11 cellular contexts compared by ENCODE assay signal in the genomic region with DNA sequence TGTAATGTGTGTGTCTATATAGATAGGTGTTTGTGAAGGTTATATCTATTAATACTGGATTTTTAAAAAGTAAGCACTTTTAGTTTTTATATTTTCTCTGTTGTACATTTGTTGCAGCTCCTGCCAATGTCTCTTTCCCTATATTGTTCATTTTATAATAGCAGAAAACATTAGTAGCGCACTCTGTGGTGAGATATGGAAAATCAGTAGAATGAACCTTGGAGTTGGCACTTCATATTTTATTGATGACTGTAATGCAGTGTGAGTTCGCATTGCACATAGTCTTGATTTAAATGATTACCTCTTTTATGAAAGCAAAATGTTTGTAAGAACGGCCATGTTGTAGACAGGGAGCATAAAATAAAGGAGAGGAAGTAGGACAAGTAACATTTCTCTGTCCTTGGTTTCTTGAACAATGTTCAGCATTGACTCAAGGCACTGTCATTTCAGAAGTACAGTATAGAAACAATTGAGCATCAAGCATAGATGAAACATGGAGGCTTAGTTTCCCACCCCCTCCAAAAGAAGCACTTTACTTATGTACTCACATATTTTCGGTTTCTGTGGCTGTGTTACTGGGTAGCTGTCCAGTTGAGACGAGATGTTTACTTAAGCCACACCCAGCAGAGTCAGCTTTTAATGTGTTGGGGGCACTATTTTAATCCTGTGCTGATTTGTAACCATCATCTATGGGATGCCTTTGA.
A peak's percentile ranks its signal among the peaks of the same experiment; 100 is the strongest.
DNase-seq lines count a peak whose midpoint lies in the region; ATAC-seq, FAIRE-seq and TF ChIP-seq lines count a peak whose summit lies in the region.
"Had no signal": no experiment of that assay in that cellular context is flagged by ENCODE, and none has a peak within 500 bp of the region (broad histone marks: within the 10 kb centered on the region; RNA-seq: fewer than 3 reads in every experiment).

No MANE protein-coding gene starts in this region.

- H3K4me3 Mint-ChIP-seq in glutamatergic neuron (ENCODE audit: unreplicated experiment), result no peak overlapping the region
- no peak overlapping the region for H3K4me3 Mint-ChIP-seq in T-helper 2 cell treated with Interferon-gamma antibody and Interleukin-4, amounts not matched to agents 5 μg/mL and 100 μg/mL, for 36 hours
- H3K4me3 Mint-ChIP-seq: CD4-positive, CD25-positive, alpha-beta regulatory T cell had no signal

- H3K4me3 ChIP-seq in HFF-Myc (replicated peaks; ENCODE audit: low read depth, low read length), result no peak overlapping the region
- H3K4me3 ChIP-seq in WERI-Rb-1 (ENCODE audit: low read depth, low read length), result no peak overlapping the region

- H3K36me3 Mint-ChIP-seq in glutamatergic neuron (ENCODE audit: unreplicated experiment), result no peaks in the 10 kb centered on the region
- H3K36me3 Mint-ChIP-seq in T-helper 2 cell treated with Interferon-gamma antibody and Interleukin-4, amounts not matched to agents 5 μg/mL and 100 μg/mL, for 36 hours (ENCODE audit: low read depth), result no peaks in the 10 kb centered on the region
- H3K36me3 Mint-ChIP-seq: CD4-positive, CD25-positive, alpha-beta regulatory T cell had no signal

- FAIRE-seq in GM19239 (lab: Jason Lieb, UNC), result no peak
- FAIRE-seq: colon had no signal

- H3K9me3 Mint-ChIP-seq in glutamatergic neuron (ENCODE audit: unreplicated experiment), result no peaks in the 10 kb centered on the region
- no peaks in the 10 kb centered on the region for H3K9me3 Mint-ChIP-seq in T-helper 2 cell treated with Interferon-gamma antibody and Interleukin-4, amounts not matched to agents 5 μg/mL and 100 μg/mL, for 36 hours
- H3K9me3 Mint-ChIP-seq: activated CD8-positive, alpha-beta T cell treated with anti-CD3 and anti-CD28 coated beads for 36 hours; CD4-positive, CD25-positive, alpha-beta regulatory T cell had no signal

- peak; percentile 48 for ATAC-seq in SK-N-SH treated with all-trans-retinoic acid at 6 μM for 48 hours
- ATAC-seq: activated CD8-positive, alpha-beta T cell treated with anti-CD3 and anti-CD28 coated beads for 36 hours had no signal

- DNase-seq in ACHN, result peak; percentile 47
- DNase-seq in HFF-Myc (ENCODE audit: extremely low read depth, low read depth), result peak; percentile 20
- no peak for DNase-seq in glutamatergic neuron
- DNase-seq in SK-N-DZ (ENCODE audit: low spot score), result no peak
- DNase-seq in T-helper 2 cell treated with Interferon-gamma antibody and Interleukin-4, amounts not matched to agents 5 μg/mL and 100 μg/mL, for 36 hours (ENCODE audit: low spot score), result no peak
- DNase-seq in WERI-Rb-1, result no peak
- DNase-seq in GM19239 (ENCODE audit: insufficient read length, low spot score), result no peak
- DNase-seq: CD4-positive, CD25-positive, alpha-beta regulatory T cell had no signal

- H3K27ac ChIP-seq in WERI-Rb-1, result no peak overlapping the region

- H3K9me3 ChIP-seq in WERI-Rb-1 (ENCODE audit: severe bottlenecking), result no peaks in the 10 kb centered on the region

- H3K36me3 ChIP-seq in WERI-Rb-1, result no peaks in the 10 kb centered on the region

- TF ChIP-seq CTCF in HFF-Myc (IDR thresholded peaks at IDR 0.05; ENCODE audit: low read depth, low read length, missing control alignments) (no peak), glutamatergic neuron (IDR thresholded peaks at IDR 0.05; ENCODE audit: partially characterized antibody, unreplicated experiment) (no peak), WERI-Rb-1 (IDR thresholded peaks at IDR 0.05; ENCODE audit: low read depth, low read length) (no peak)

- H3K27me3 Mint-ChIP-seq in glutamatergic neuron (ENCODE audit: unreplicated experiment), result no peaks in the 10 kb centered on the region
- H3K27me3 Mint-ChIP-seq in T-helper 2 cell treated with Interferon-gamma antibody and Interleukin-4, amounts not matched to agents 5 μg/mL and 100 μg/mL, for 36 hours (ENCODE audit: low read depth), result peaks cover 4% of the 10 kb centered on the region
- H3K27me3 Mint-ChIP-seq: activated CD8-positive, alpha-beta T cell treated with anti-CD3 and anti-CD28 coated beads for 36 hours had no signal

- H3K4me1 Mint-ChIP-seq in glutamatergic neuron (ENCODE audit: low read depth, unreplicated experiment), result peaks cover 27% of the 10 kb centered on the region
- H3K4me1 Mint-ChIP-seq in T-helper 2 cell treated with Interferon-gamma antibody and Interleukin-4, amounts not matched to agents 5 μg/mL and 100 μg/mL, for 36 hours (ENCODE audit: low read depth), result peaks cover 4% of the 10 kb centered on the region

- H3K27ac Mint-ChIP-seq in glutamatergic neuron (ENCODE audit: unreplicated experiment), result peak overlapping the region; percentile 16
- no peak overlapping the region for H3K27ac Mint-ChIP-seq in T-helper 2 cell treated with Interferon-gamma antibody and Interleukin-4, amounts not matched to agents 5 μg/mL and 100 μg/mL, for 36 hours
- H3K27ac Mint-ChIP-seq: activated CD8-positive, alpha-beta T cell treated with anti-CD3 and anti-CD28 coated beads for 36 hours; CD4-positive, CD25-positive, alpha-beta regulatory T cell had no signal

- in situ Hi-C loops in ACHN (cut with HindIII; ENCODE audit: low pct_ligation_motif_present, low pct_unique_long_range_greater_than_20kb, low sequenced_read_pairs), result no loop called here

- no peaks in the 10 kb centered on the region for H3K27me3 ChIP-seq in WERI-Rb-1 (ENCODE audit: insufficient read depth, low read depth, severe bottlenecking)

TF ChIP-seq in SK-N-SH treated with all-trans-retinoic acid at 6 μM for 48 hours, 23 proteins besides CTCF, POLR2A, EP300 and RAD21:
- no peak for TF ChIP-seq ZNF8 (CRISPR knock-in tag; IDR thresholded peaks at IDR 0.05)
- no peak for TF ChIP-seq ZNF565 (CRISPR knock-in tag; conservative IDR thresholded peaks at IDR 0.05; ENCODE audit: low read depth)
- TF ChIP-seq BACH2 (CRISPR knock-in tag; IDR thresholded peaks at IDR 0.05; ENCODE audit: borderline replicate concordance), result no peak
- TF ChIP-seq PPARA (CRISPR knock-in tag; IDR thresholded peaks at IDR 0.05; ENCODE audit: borderline replicate concordance), result no peak
- TF ChIP-seq ZFP30 (CRISPR knock-in tag; IDR thresholded peaks at IDR 0.05), result no peak
- TF ChIP-seq, protein P1, sequence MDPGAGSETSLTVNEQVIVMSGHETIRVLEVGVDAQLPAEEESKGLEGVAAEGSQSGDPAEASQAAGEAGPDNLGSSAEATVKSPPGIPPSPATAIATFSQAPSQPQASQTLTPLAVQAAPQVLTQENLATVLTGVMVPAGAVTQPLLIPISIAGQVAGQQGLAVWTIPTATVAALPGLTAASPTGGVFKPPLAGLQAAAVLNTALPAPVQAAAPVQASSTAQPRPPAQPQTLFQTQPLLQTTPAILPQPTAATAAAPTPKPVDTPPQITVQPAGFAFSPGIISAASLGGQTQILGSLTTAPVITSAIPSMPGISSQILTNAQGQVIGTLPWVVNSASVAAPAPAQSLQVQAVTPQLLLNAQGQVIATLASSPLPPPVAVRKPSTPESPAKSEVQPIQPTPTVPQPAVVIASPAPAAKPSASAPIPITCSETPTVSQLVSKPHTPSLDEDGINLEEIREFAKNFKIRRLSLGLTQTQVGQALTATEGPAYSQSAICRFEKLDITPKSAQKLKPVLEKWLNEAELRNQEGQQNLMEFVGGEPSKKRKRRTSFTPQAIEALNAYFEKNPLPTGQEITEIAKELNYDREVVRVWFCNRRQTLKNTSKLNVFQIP (CRISPR knock-in tag; IDR thresholded peaks at IDR 0.05; ENCODE audit: borderline replicate concordance, low read depth), result no peak
- no peak for TF ChIP-seq ZNF70 (CRISPR knock-in tag; IDR thresholded peaks at IDR 0.05)
- no peak for TF ChIP-seq TCF4 (CRISPR knock-in tag; IDR thresholded peaks at IDR 0.05; ENCODE audit: borderline replicate concordance)
- TF ChIP-seq SNAI2 (CRISPR knock-in tag; IDR thresholded peaks at IDR 0.05), result no peak
- no peak for TF ChIP-seq ESRRG (CRISPR knock-in tag; IDR thresholded peaks at IDR 0.05)
- TF ChIP-seq, protein P2, sequence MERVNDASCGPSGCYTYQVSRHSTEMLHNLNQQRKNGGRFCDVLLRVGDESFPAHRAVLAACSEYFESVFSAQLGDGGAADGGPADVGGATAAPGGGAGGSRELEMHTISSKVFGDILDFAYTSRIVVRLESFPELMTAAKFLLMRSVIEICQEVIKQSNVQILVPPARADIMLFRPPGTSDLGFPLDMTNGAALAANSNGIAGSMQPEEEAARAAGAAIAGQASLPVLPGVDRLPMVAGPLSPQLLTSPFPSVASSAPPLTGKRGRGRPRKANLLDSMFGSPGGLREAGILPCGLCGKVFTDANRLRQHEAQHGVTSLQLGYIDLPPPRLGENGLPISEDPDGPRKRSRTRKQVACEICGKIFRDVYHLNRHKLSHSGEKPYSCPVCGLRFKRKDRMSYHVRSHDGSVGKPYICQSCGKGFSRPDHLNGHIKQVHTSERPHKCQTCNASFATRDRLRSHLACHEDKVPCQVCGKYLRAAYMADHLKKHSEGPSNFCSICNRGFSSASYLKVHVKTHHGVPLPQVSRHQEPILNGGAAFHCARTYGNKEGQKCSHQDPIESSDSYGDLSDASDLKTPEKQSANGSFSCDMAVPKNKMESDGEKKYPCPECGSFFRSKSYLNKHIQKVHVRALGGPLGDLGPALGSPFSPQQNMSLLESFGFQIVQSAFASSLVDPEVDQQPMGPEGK (CRISPR knock-in tag; IDR thresholded peaks at IDR 0.05; ENCODE audit: borderline replicate concordance), result no peak

Comparison
In these comparisons a context has a peak if more than half of its experiments do, and no peak if none do; other contexts are left out.
1. DNase-seq: peak in ACHN (single experiment) and HFF-Myc (single experiment); none in glutamatergic neuron (single experiment), SK-N-DZ (single experiment), T-helper 2 cell treated with Interferon-gamma antibody and Interleukin-4, amounts not matched to agents 5 μg/mL and 100 μg/mL, for 36 hours (single experiment), WERI-Rb-1 (single experiment) and GM19239 (single experiment).